In genomic region chr5:105460721-105461120, GRCh38 we compare ENCODE assay signal across 23 cellular contexts.
"Had no signal": no experiment of that assay in that cellular context is flagged by ENCODE, and none has a peak within 500 bp of the region (broad histone marks: within the 10 kb centered on the region; RNA-seq: fewer than 3 reads in every experiment).

No MANE protein-coding gene starts in this region.

- H3K4me2 ChIP-seq: smooth muscle cell had no signal

- DNase-seq: immature natural killer cell; kidney; left colon; left lung; lower lobe of right lung; mammary epithelial cell; mesenchymal stem cell; naive B cell; natural killer cell; ovary; right lobe of liver; stimulated activated CD4-positive, alpha-beta T cell treated with anti-CD3 and anti-CD28 coated beads, Interleukin-1b, Interleukin-23, amount 100 ng/mL, for 48 hours; stimulated activated CD4-positive, alpha-beta T cell treated with anti-CD3 and anti-CD28 coated beads, Interleukin-2, amount 100 ng/mL, for 48 hours; stimulated activated CD4-positive, alpha-beta T cell treated with anti-CD3 and anti-CD28 coated beads, Interleukin-4, amount 100 ng/mL, for 4 hours; stimulated activated CD8-positive, alpha-beta memory T cell treated with anti-CD3 and anti-CD28 coated beads, Interleukin-4, amount 100 ng/mL, for 48 hours; stimulated activated naive CD4-positive, alpha-beta T cell treated with Interleukin-2 at 50 U/mL for 16 hours; stimulated activated naive CD8-positive, alpha-beta T cell treated with anti-CD3 and anti-CD28 coated beads, Interleukin-15, amount 100 ng/mL, for 72 hours; substantia nigra; uterus had no signal

- H3K36me3 ChIP-seq: left lung, lower lobe of right lung, ovary, right atrium auricular region, right lobe of liver, tibial nerve, uterus had no signal

- H3K27me3 ChIP-seq: left lung, ovary, right atrium auricular region, right lobe of liver, tibial nerve, uterus had no signal

- H3K27ac ChIP-seq: left lung, lower lobe of right lung, ovary, right atrium auricular region, right lobe of liver, tibial nerve, uterus had no signal

- H3K4me3 ChIP-seq: left lung, lower lobe of right lung, ovary, right atrium auricular region, right lobe of liver, smooth muscle cell, tibial nerve, uterus had no signal

- ATAC-seq: left colon; left lung; lower lobe of right lung; natural killer cell; right lobe of liver; stimulated activated memory B cell treated with anti-CD40 and anti-IgM and Interleukin-4, amounts not matched to agents 10 μg/mL and 1 μg/mL and 100 μg/mL, for 72 hours; stimulated activated naive CD8-positive, alpha-beta T cell treated with anti-CD3 and anti-CD28 coated beads, Interleukin-15, amount 100 ng/mL, for 72 hours had no signal

- H3K4me1 ChIP-seq: left lung, lower lobe of right lung, right atrium auricular region, right lobe of liver, tibial nerve, uterus had no signal
